ENCODE assay signal across 9 cellular contexts in genomic region chr5:146533260-146533857, GRCh38. TPM values are rescaled to one million over a fixed set of nuclear protein-coding genes. Genes with fewer than 3 reads are reported as not detected.
DNase-seq lines count a peak whose midpoint lies in the region; ATAC-seq and TF ChIP-seq lines count a peak whose summit lies in the region.
"Had no signal": no experiment of that assay in that cellular context is flagged by ENCODE, and none has a peak within 500 bp of the region (broad histone marks: within the 10 kb centered on the region; RNA-seq: fewer than 3 reads in every experiment).

No MANE protein-coding gene starts in this region.

- H3K4me1 Mint-ChIP-seq in CD4-positive, alpha-beta T cell (ENCODE audit: low read depth): peaks cover 5% of the 10 kb centered on the region

- peak; percentile 50 to 73 (median 64) for DNase-seq in CD4-positive, alpha-beta T cell
- DNase-seq in NCI-H446 treated with DMSO at 0.1 percent for 48 hours (lab: John Stamatoyannopoulos, UW) (peak; percentile 11), dedifferentiated amniotic fluid mesenchymal stem cell (ENCODE audit: extremely low spot score) (peak; percentile 33), lung microvascular endothelial cell (ENCODE audit: low read depth in 2 of 2) (peak; percentile 56 to 74)
- DNase-seq in activated CD4-positive, alpha-beta T cell treated with anti-CD3 and anti-CD28 coated beads for 4 hours: peak; percentile 69 to 78
- DNase-seq in stimulated activated CD8-positive, alpha-beta memory T cell treated with anti-CD3 and anti-CD28 coated beads, Interleukin-15, amount 100 ng/mL, for 4 hours (ENCODE audit: low read depth in 2 of 2): peak; percentile 36 to 60

- H3K9me3 ChIP-seq in CD4-positive, alpha-beta T cell (ENCODE audit: control insufficient read depth, low read length): no peaks in the 10 kb centered on the region

- POLR2A ChIA-PET in CD4-positive, alpha-beta T cell (lab: Charles Lee): no interaction called here

- peak; percentile 90 for ATAC-seq in CD4-positive, alpha-beta T cell (ENCODE audit: poor library complexity)
- ATAC-seq in GM19328 (IDR thresholded peaks at IDR 0.05; ENCODE audit: unreplicated experiment): peak; percentile 96
- ATAC-seq in HG03378 (IDR thresholded peaks at IDR 0.05; ENCODE audit: unreplicated experiment): peak; percentile 97

- no peak overlapping the region for H3K27ac ChIP-seq in CD4-positive, alpha-beta T cell (ENCODE audit: low read depth, low read length)

- H3K27me3 Mint-ChIP-seq in CD4-positive, alpha-beta T cell: no peaks in the 10 kb centered on the region

- no peaks in the 10 kb centered on the region for H3K27me3 ChIP-seq in CD4-positive, alpha-beta T cell (ENCODE audit: control insufficient read depth, insufficient read depth, low read length)

- CTCF ChIA-PET in CD4-positive, alpha-beta T cell (lab: Charles Lee): interaction anchor here (0.7 to 1.3 kb wide), 7 partner anchors 9 to 656 kb away, joined by 3 to 18 read pairs (median 4); no protein-coding TSS in a partner anchor

- no peaks in the 10 kb centered on the region for H3K36me3 Mint-ChIP-seq in CD4-positive, alpha-beta T cell (ENCODE audit: low read depth)
- H3K36me3 Mint-ChIP-seq: activated naive CD8-positive, alpha-beta T cell had no signal

- no peaks in the 10 kb centered on the region for H3K9me3 Mint-ChIP-seq in CD4-positive, alpha-beta T cell

- no peak overlapping the region for H3K27ac Mint-ChIP-seq in CD4-positive, alpha-beta T cell
- H3K27ac Mint-ChIP-seq: activated naive CD8-positive, alpha-beta T cell had no signal

- intact Hi-C loops in CD4-positive, alpha-beta T cell (cut with DNase I, micrococcal nuclease): loop anchor here (1.0 to 2.0 kb wide), 4 partner anchors 433 to 655 kb away; no protein-coding TSS in a partner anchor

- no peak overlapping the region for H3K4me3 Mint-ChIP-seq in CD4-positive, alpha-beta T cell
- H3K4me3 Mint-ChIP-seq: activated naive CD8-positive, alpha-beta T cell had no signal

- TF ChIP-seq CTCF in CD4-positive, alpha-beta T cell (IDR thresholded peaks at IDR 0.05): peak; percentile 78

RNA-seq across cellular contexts. Expression of gene GPR151, which starts 17.4 kb away (rescaled TPM):
- total RNA-seq in CD4-positive, alpha-beta T cell: not detected
- not detected in 2 replicates for total RNA-seq in lung microvascular endothelial cell

Comparison
In these comparisons a context has a peak if more than half of its experiments do, and no peak if none do; other contexts are left out.
1. DNase-seq: peak in every context shown above with its lines; median percentile 74 in activated CD4-positive, alpha-beta T cell treated with anti-CD3 and anti-CD28 coated beads for 4 hours; 65 in lung microvascular endothelial cell; 64 in CD4-positive, alpha-beta T cell; 48 in stimulated activated CD8-positive, alpha-beta memory T cell treated with anti-CD3 and anti-CD28 coated beads, Interleukin-15, amount 100 ng/mL, for 4 hours; 33 in dedifferentiated amniotic fluid mesenchymal stem cell; 11 in NCI-H446 treated with DMSO at 0.1 percent for 48 hours.